ENCODE assay signal across 13 cellular contexts in genomic region chr1:198970919-198971318, GRCh38.
DNase-seq lines count a peak whose midpoint lies in the region; ATAC-seq and TF ChIP-seq lines count a peak whose summit lies in the region.
"Had no signal": no experiment of that assay in that cellular context is flagged by ENCODE, and none has a peak within 500 bp of the region (broad histone marks: within the 10 kb centered on the region; RNA-seq: fewer than 3 reads in every experiment).

No MANE protein-coding gene starts in this region.

- no peak overlapping the region for H3K27ac ChIP-seq in fibroblast of lung (ENCODE audit: insufficient read depth, low read length)
- H3K27ac ChIP-seq: esophagus squamous epithelium, parathyroid adenoma had no signal

- ATAC-seq in HG03196 (IDR thresholded peaks at IDR 0.05; ENCODE audit: unreplicated experiment) (no peak), GM19455 (IDR thresholded peaks at IDR 0.05; ENCODE audit: unreplicated experiment) (no peak), GM19467 (IDR thresholded peaks at IDR 0.05; ENCODE audit: unreplicated experiment) (no peak)

- H3K36me3 ChIP-seq in fibroblast of lung (ENCODE audit: control insufficient read depth, insufficient read depth, low read length): no peaks in the 10 kb centered on the region
- H3K36me3 ChIP-seq: esophagus squamous epithelium had no signal

- no peaks in the 10 kb centered on the region for H3K4me1 ChIP-seq in fibroblast of lung (ENCODE audit: control insufficient read depth, extremely low read depth, insufficient read depth, low read length)
- H3K4me1 ChIP-seq: esophagus squamous epithelium, parathyroid adenoma had no signal

- H3K4me3 ChIP-seq in fibroblast of lung (replicated peaks in 1 of 4; ENCODE audit: control extremely low read depth in 1 of 4, insufficient read depth in 1 of 4, low read depth in 3 of 4, low read length in 4 of 4): no peak overlapping the region
- H3K4me3 ChIP-seq: esophagus squamous epithelium had no signal

- H3K79me2 ChIP-seq in fibroblast of lung (ENCODE audit: control insufficient read depth, insufficient read depth, low read length): no peaks in the 10 kb centered on the region
- H3K79me2 ChIP-seq: parathyroid adenoma had no signal

- H3K27me3 ChIP-seq in fibroblast of lung (ENCODE audit: control insufficient read depth, insufficient read depth, low read length): no peaks in the 10 kb centered on the region
- H3K27me3 ChIP-seq: esophagus squamous epithelium had no signal

- H4K20me1 ChIP-seq in fibroblast of lung (ENCODE audit: control insufficient read depth, extremely low read depth, insufficient read depth, low read length): no peaks in the 10 kb centered on the region

- H2AFZ ChIP-seq in fibroblast of lung (ENCODE audit: low read length): no peak overlapping the region
- H2AFZ ChIP-seq: parathyroid adenoma had no signal

- no peak overlapping the region for H3K4me2 ChIP-seq in fibroblast of lung (ENCODE audit: extremely low read depth, insufficient read depth, low read length)

- no peak overlapping the region for H3K9ac ChIP-seq in fibroblast of lung (ENCODE audit: insufficient read depth, low read length)
- H3K9ac ChIP-seq: parathyroid adenoma had no signal

- DNase-seq in AG08395 (ENCODE audit: low spot score) (peak; percentile 4), HT1080 (ENCODE audit: low read depth) (peak; percentile 39), RKO (ENCODE audit: low spot score) (peak; percentile 2), fibroblast of lung (ENCODE audit: low read depth in 2 of 2) (peak; percentile 10 to 71), NCI-H345 (lab: John Stamatoyannopoulos, UW) (no peak)
- DNase-seq: esophagus squamous epithelium, left cardiac atrium, NCI-H2081 treated with DMSO at 0.1 percent for 48 hours, trophoblast cell had no signal

- TF ChIP-seq CTCF in fibroblast of lung (conservative IDR thresholded peaks at IDR 0.05 in 1 of 2, IDR thresholded peaks at IDR 0.05 in 1 of 2; ENCODE audit: low read depth in 1 of 2, low read length in 2 of 2): no peak

- H3K9me3 ChIP-seq in fibroblast of lung (ENCODE audit: control insufficient read depth, insufficient read depth, low read depth, low read length): no peaks in the 10 kb centered on the region
- H3K9me3 ChIP-seq: esophagus squamous epithelium had no signal
